8 cellular contexts compared by ENCODE assay signal in genomic region chr4:59248313-59248712, GRCh38.
"Had no signal": no experiment of that assay in that cellular context is flagged by ENCODE, and none has a peak within 500 bp of the region (broad histone marks: within the 10 kb centered on the region; RNA-seq: fewer than 3 reads in every experiment).

No MANE protein-coding gene starts in this region.

- H3K9ac ChIP-seq: GM23248 had no signal

- H3K27ac ChIP-seq: GM23248 had no signal

- H3K4me3 ChIP-seq: GM23248, HAP-1 had no signal

- H3K4me1 ChIP-seq: HAP-1 had no signal

- ATAC-seq: HCT116 had no signal

- H2AFZ ChIP-seq: GM23248 had no signal

- FAIRE-seq: HTR-8/SVneo had no signal

- DNase-seq: GM23248, GOT3, H7, HFFc6, KBM-7 had no signal

- H3K9me3 ChIP-seq: HAP-1 had no signal

- H3K36me3 ChIP-seq: HAP-1 had no signal
